In genomic region chr2:20164734-20165242, GRCh38 we compare ENCODE assay signal across 18 cellular contexts.
DNase-seq lines count a peak whose midpoint lies in the region; ATAC-seq and TF ChIP-seq lines count a peak whose summit lies in the region.
"Had no signal": no experiment of that assay in that cellular context is flagged by ENCODE, and none has a peak within 500 bp of the region (broad histone marks: within the 10 kb centered on the region; RNA-seq: fewer than 3 reads in every experiment).

No MANE protein-coding gene starts in this region.

- H3K56ac ChIP-seq in IMR-90 (ENCODE audit: extremely low read depth, insufficient read depth, low read length): no peak overlapping the region

- no peak for TF ChIP-seq RAD21 in IMR-90 (IDR thresholded peaks at IDR 0.05; ENCODE audit: low read length)

- no peaks in the 10 kb centered on the region for H4K20me1 ChIP-seq in IMR-90 (ENCODE audit: insufficient read depth, low read length)

- H3K27ac ChIP-seq in IMR-90 (ENCODE audit: insufficient read depth, low read length): no peak overlapping the region
- H3K27ac ChIP-seq in uterus: no peak overlapping the region
- H3K27ac ChIP-seq: body of pancreas, prostate gland had no signal

- WGBS in IMR-90 (ENCODE audit: extremely low coverage in 2 of 2, insufficient read length in 1 of 2), 2 experiments: no CpG with 5 or more reads among the region's 1 CpG

- H2AK5ac ChIP-seq in IMR-90 (ENCODE audit: low read depth, low read length): peak overlapping the region; percentile 99

- peak overlapping the region; percentile 100; the same call in 2 of the 3 replicates for H2BK15ac ChIP-seq in IMR-90 (ENCODE audit: low read depth, low read length)

- TF ChIP-seq CTCF in AG10803 (conservative IDR thresholded peaks at IDR 0.05; ENCODE audit: low read length): no peak
- TF ChIP-seq CTCF in IMR-90 (conservative IDR thresholded peaks at IDR 0.05; ENCODE audit: low read depth, low read length): no peak
- TF ChIP-seq CTCF in choroid plexus epithelial cell (conservative IDR thresholded peaks at IDR 0.05; ENCODE audit: low read depth, low read length): no peak
- no peak for TF ChIP-seq CTCF in uterus (IDR thresholded peaks at IDR 0.05)

- H2BK5ac ChIP-seq in IMR-90 (ENCODE audit: low read depth, low read length, poor library complexity, severe bottlenecking): peak overlapping the region; percentile 98

- peak overlapping the region; percentile 87 for H2AK9ac ChIP-seq in IMR-90 (replicated peaks; ENCODE audit: low read depth, low read length, poor library complexity)

- H4K8ac ChIP-seq in IMR-90 (ENCODE audit: low read depth in 2 of 2, low read length in 2 of 2): peak overlapping the region; percentile 83 to 90; a peak in 2 of 4 replicates

- H3K9ac ChIP-seq in IMR-90 (ENCODE audit: low read depth, low read length): no peak overlapping the region

- peak overlapping the region; percentile 86 for H3K14ac ChIP-seq in IMR-90 (replicated peaks; ENCODE audit: low read depth, low read length)

- H3K4me1 ChIP-seq in IMR-90 (ENCODE audit: control insufficient read depth, insufficient read depth, low read length) (peaks cover 13% of the 10 kb centered on the region), uterus (no peaks in the 10 kb centered on the region)
- H3K4me1 ChIP-seq: body of pancreas had no signal

- POLR2A ChIA-PET in IMR-90 (lab: Charles Lee; ENCODE audit: unreplicated experiment): no interaction called here

- intact Hi-C loops in IMR-90 (cut with micrococcal nuclease) (loop anchor here (5.0 kb wide), 1 partner anchor 58 kb away; no protein-coding TSS in a partner anchor), uterus (cut with DNase I; ENCODE audit: low total_unique reads) (no loop called here)

- H3K4me3 ChIP-seq in AG10803 (ENCODE audit: low read length) (no peak overlapping the region), IMR-90 (ENCODE audit: insufficient read depth, low read depth, low read length) (no peak overlapping the region), choroid plexus epithelial cell (ENCODE audit: low read depth, low read length) (no peak overlapping the region), uterus (no peak overlapping the region)
- H3K4me3 ChIP-seq: body of pancreas, lung, prostate gland had no signal

- H3K4me2 ChIP-seq in IMR-90 (ENCODE audit: low read depth, low read length): no peak overlapping the region

- DNase-seq in AG10803 (ENCODE audit: low read depth) (peak; percentile 73), IMR-90 (peak; percentile 45), choroid plexus epithelial cell (ENCODE audit: low read depth) (peak; percentile 45), kidney tubule cell (ENCODE audit: low spot score) (peak; percentile 20), NCI-H187 (lab: John Stamatoyannopoulos, UW) (no peak), uterus (no peak)
- DNase-seq: activated effector memory CD4-positive, alpha-beta T cell treated with Interleukin-2 at 50 U/mL for 16 hours; COR-L47; KBM-7; MM.1S; NCI-H1417 treated with DMSO at 0.1 percent for 48 hours; NCI-H2107 had no signal

- dilution Hi-C loops in IMR-90 (cut with HindIII; ENCODE audit: low sequenced_read_pairs, unreplicated experiment): no loop called here

- H3K79me1 ChIP-seq in IMR-90 (ENCODE audit: low read depth in 1 of 2, low read length in 2 of 2): peaks cover 0 to 14% of the 10 kb centered on the region in 2 experiments; a peak in 2 of 4 replicates

- peak overlapping the region; percentile 74 for H3K4ac ChIP-seq in IMR-90 (ENCODE audit: low read depth, low read length)

- peaks cover 30% of the 10 kb centered on the region for H3K9me1 ChIP-seq in IMR-90 (ENCODE audit: insufficient read depth, low read length)

- ATAC-seq in IMR-90 (ENCODE audit: low read depth) (no peak), GM19463 (IDR thresholded peaks at IDR 0.05; ENCODE audit: unreplicated experiment) (no peak), HG03571 (IDR thresholded peaks at IDR 0.05; ENCODE audit: unreplicated experiment) (no peak)
- ATAC-seq: body of pancreas, Right ventricle myocardium inferior had no signal

- no peaks in the 10 kb centered on the region for H3K27me3 ChIP-seq in IMR-90 (ENCODE audit: control insufficient read depth, insufficient read depth, low read length)
- no peaks in the 10 kb centered on the region for H3K27me3 ChIP-seq in uterus
- H3K27me3 ChIP-seq: body of pancreas had no signal

- H4K91ac ChIP-seq in IMR-90 (ENCODE audit: insufficient read depth, low read depth, low read length): peak overlapping the region; percentile 60

- peak overlapping the region; percentile 2; the same call in 1 of the 2 replicates for H4K5ac ChIP-seq in IMR-90 (ENCODE audit: low read depth, low read length)

- TF ChIP-seq POLR2A in IMR-90 (IDR thresholded peaks at IDR 0.05; ENCODE audit: low read depth, low read length): no peak
- TF ChIP-seq POLR2A in uterus (IDR thresholded peaks at IDR 0.05): no peak

- no TSS peak for BruUV-seq in IMR-90 (replicated peaks; lab: Mats Ljungman, UMichigan)

- H3K9me3 ChIP-seq in IMR-90 (ENCODE audit: control insufficient read depth, insufficient read depth, low read length) (no peaks in the 10 kb centered on the region), uterus (no peaks in the 10 kb centered on the region)
- H3K9me3 ChIP-seq: body of pancreas, prostate gland had no signal

- CTCF ChIA-PET in IMR-90 (lab: Yijun Ruan, JAX): no interaction called here

- H2BK120ac ChIP-seq in IMR-90 (ENCODE audit: low read depth, low read length): peak overlapping the region; percentile 75

- peak overlapping the region; percentile 59; the same call in 1 of the 2 replicates for H3K23ac ChIP-seq in IMR-90 (ENCODE audit: low read depth, low read length)

- peak overlapping the region; percentile 47; the same call in 1 of the 2 replicates for H2BK20ac ChIP-seq in IMR-90 (ENCODE audit: low read depth, low read length)

- in situ Hi-C loops in IMR-90 (cut with MboI; ENCODE audit: low sequenced_read_pairs): no loop called here

- H3K36me3 ChIP-seq in IMR-90 (ENCODE audit: control insufficient read depth, insufficient read depth, low read length): no peaks in the 10 kb centered on the region
- no peaks in the 10 kb centered on the region for H3K36me3 ChIP-seq in uterus
- H3K36me3 ChIP-seq: prostate gland had no signal

- H2AFZ ChIP-seq in IMR-90 (replicated peaks; ENCODE audit: low read length, poor library complexity): peak overlapping the region; percentile 67

- peak overlapping the region; percentile 33; the same call in 1 of the 2 replicates for H3K18ac ChIP-seq in IMR-90 (ENCODE audit: low read depth, low read length)

TF ChIP-seq in IMR-90, 13 proteins besides CTCF, POLR2A, EP300 and RAD21:
- TF ChIP-seq NFE2L2 (IDR thresholded peaks at IDR 0.05; ENCODE audit: low read depth, low read length) (no peak), SMC3 (IDR thresholded peaks at IDR 0.05; ENCODE audit: low read depth, low read length) (no peak), MXI1 (IDR thresholded peaks at IDR 0.05; ENCODE audit: borderline replicate concordance, low read depth, low read length) (no peak), MAFK (IDR thresholded peaks at IDR 0.05; ENCODE audit: low read depth, low read length) (no peak), CHD1 (IDR thresholded peaks at IDR 0.05; ENCODE audit: low read depth, low read length) (no peak), BHLHE40 (IDR thresholded peaks at IDR 0.05; ENCODE audit: low read depth, low read length) (no peak), USF2 (IDR thresholded peaks at IDR 0.05; ENCODE audit: low read depth, low read length) (no peak), MAZ (IDR thresholded peaks at IDR 0.05; ENCODE audit: borderline replicate concordance, low read depth, low read length) (no peak), FOS (IDR thresholded peaks at IDR 0.05; ENCODE audit: low read depth, low read length) (no peak), RFX5 (IDR thresholded peaks at IDR 0.05; ENCODE audit: low read depth, low read length) (no peak), CEBPB (IDR thresholded peaks at IDR 0.05; ENCODE audit: low read depth, low read length) (no peak), ELK1 (IDR thresholded peaks at IDR 0.05; ENCODE audit: borderline replicate concordance, low read depth, low read length) (no peak), RCOR1 (IDR thresholded peaks at IDR 0.05; ENCODE audit: insufficient replicate concordance, low read length) (no peak)

Comparison
In these comparisons a context has a peak if more than half of its experiments do, and no peak if none do; other contexts are left out.
1. DNase-seq: peak in AG10803 (single experiment), IMR-90 (single experiment), choroid plexus epithelial cell (single experiment) and kidney tubule cell (single experiment); none in NCI-H187 (0 of 2) and uterus (0 of 2).